In the genomic region with DNA sequence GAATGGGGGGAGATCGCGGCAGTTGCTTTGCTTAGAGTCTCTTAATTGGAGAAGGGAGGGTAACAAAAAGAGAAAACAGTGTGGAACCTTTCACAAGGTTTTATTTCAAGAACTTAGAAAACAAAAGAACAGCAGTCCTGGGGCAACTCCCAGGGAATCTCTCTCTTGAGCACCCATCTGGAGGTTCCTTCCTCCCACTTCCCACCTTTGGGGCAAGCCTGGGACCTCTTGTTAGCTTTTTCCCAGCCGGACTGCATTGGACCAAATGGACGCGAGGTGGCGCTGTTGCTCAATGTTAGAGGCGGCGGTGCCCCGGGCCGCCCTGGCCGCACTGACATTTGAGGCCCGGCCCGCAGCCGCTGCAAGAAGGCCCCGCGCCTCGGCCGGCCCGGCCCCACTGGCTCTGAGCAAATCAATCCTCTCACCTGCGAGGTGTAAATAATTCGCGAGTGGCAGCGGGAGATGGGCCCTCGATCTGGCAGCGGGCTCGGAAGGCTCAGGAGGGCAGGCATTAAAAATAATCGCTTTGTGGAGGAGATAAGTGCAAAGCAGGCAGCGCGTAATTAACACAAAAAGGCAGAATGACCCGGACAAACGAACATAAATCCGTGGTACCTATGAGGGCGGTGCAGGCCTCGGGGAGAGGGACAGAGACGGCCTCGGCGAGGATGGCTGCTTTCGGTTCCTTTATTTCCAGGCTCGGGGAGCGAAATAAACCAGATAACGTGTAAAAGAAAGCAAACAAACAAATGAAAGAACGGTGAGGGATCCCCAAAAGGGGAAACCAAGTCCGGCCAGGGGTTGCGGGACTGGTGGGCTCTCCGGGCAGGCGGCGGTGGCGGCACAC, we compare ENCODE assay signal across 8 cellular contexts. TPM values are rescaled to one million over a fixed set of nuclear protein-coding genes. Genes with fewer than 3 reads are reported as not detected.
A peak's percentile ranks its signal among the peaks of the same experiment; 100 is the strongest.
DNase-seq lines count a peak whose midpoint lies in the region; ATAC-seq and TF ChIP-seq lines count a peak whose summit lies in the region.

No MANE protein-coding gene starts in this region.

- TF ChIP-seq CTCF in RWPE1 (conservative IDR thresholded peaks at IDR 0.05; ENCODE audit: low read depth) (peak; percentile 85), gastroesophageal sphincter (IDR thresholded peaks at IDR 0.05) (peak in 3 of 4 experiments; percentile 90 to 97 (median 95)), ovary (IDR thresholded peaks at IDR 0.05) (peak; percentile 95 to 97 (median 96)), suprapubic skin (IDR thresholded peaks at IDR 0.05) (peak; percentile 86 to 90)

- CTCF ChIA-PET in RWPE1 (lab: Yijun Ruan, JAX) = interaction anchor here (0.5 to 4.4 kb wide), 22 partner anchors 11 to 210 kb away, joined by 3 to 47 read pairs (median 4); a partner anchor contains a TSS

- no peak for TF ChIP-seq EP300 in gastroesophageal sphincter (IDR thresholded peaks at IDR 0.05)
- TF ChIP-seq EP300 in ovary (IDR thresholded peaks at IDR 0.05) = no peak
- TF ChIP-seq EP300 in suprapubic skin (IDR thresholded peaks at IDR 0.05) = no peak

- DNase-seq in AG20443 (ENCODE audit: low spot score) = peak; percentile 89
- peak; percentile 86 for DNase-seq in HuH-7 (ENCODE audit: low spot score)
- peak; percentile 81 for DNase-seq in RWPE1 (ENCODE audit: low spot score)
- DNase-seq in activated gamma-delta T cell treated with anti-CD3 and anti-CD28 coated beads, Interleukin-2, amount 50 U/mL, for 16 hours (ENCODE audit: low read depth) = peak; percentile 74
- DNase-seq in ovary = peak; percentile 85 to 95 (median 93)
- DNase-seq in suprapubic skin (ENCODE audit: low spot score in 2 of 2) = peak; percentile 96 to 97

- peak; percentile 49 for ATAC-seq in GM18861 (IDR thresholded peaks at IDR 0.05; ENCODE audit: unreplicated experiment)
- ATAC-seq in gastroesophageal sphincter = peak; percentile 83

- POLR2A ChIA-PET in RWPE1 (lab: Yijun Ruan, JAX; ENCODE audit: low non-redundant PET) = interaction anchor here (1.2 kb wide), 1 partner anchor 186 kb away, joined by 9 read pairs; no protein-coding TSS in a partner anchor

- H3K9me3 ChIP-seq in gastroesophageal sphincter = no peaks in the 10 kb centered on the region
- no peaks in the 10 kb centered on the region for H3K9me3 ChIP-seq in ovary
- H3K9me3 ChIP-seq in suprapubic skin = no peaks in the 10 kb centered on the region

- TF ChIP-seq POLR2A in gastroesophageal sphincter (IDR thresholded peaks at IDR 0.05) = no peak
- no peak for TF ChIP-seq POLR2A in ovary (IDR thresholded peaks at IDR 0.05)
- no peak for TF ChIP-seq POLR2A in suprapubic skin (IDR thresholded peaks at IDR 0.05)

- intact Hi-C loops in ovary (cut with DNase I) = loop anchor here (2.0 to 10.0 kb wide), 5 partner anchors 186 to 369 kb away; a partner anchor contains a TSS

- H3K4me3 ChIP-seq in gastroesophageal sphincter = peak overlapping the region in 1 of 2 donors; percentile 26
- peak overlapping the region; percentile 14 for H3K4me3 ChIP-seq in ovary
- H3K4me3 ChIP-seq in suprapubic skin = peak overlapping the region; percentile 67

- H3K36me3 ChIP-seq in gastroesophageal sphincter = no peaks in the 10 kb centered on the region
- no peaks in the 10 kb centered on the region for H3K36me3 ChIP-seq in ovary
- H3K36me3 ChIP-seq in suprapubic skin = no peaks in the 10 kb centered on the region

- H3K4me1 ChIP-seq in gastroesophageal sphincter (peaks cover 0 to 23% (median 11%) of the 10 kb centered on the region in 3 donors), ovary (ENCODE audit: insufficient read depth) (peaks cover 2% of the 10 kb centered on the region), suprapubic skin (peaks cover 64% of the 10 kb centered on the region)

- peaks cover 99% of the 10 kb centered on the region for H3K27me3 ChIP-seq in gastroesophageal sphincter
- no peaks in the 10 kb centered on the region for H3K27me3 ChIP-seq in ovary
- peaks cover 12% of the 10 kb centered on the region for H3K27me3 ChIP-seq in suprapubic skin

- 22 to 24% methylated on average over 14 to 45 of the region's 48 CpGs for WGBS in gastroesophageal sphincter (ENCODE audit: low coverage in 1 of 2), 2 donors
- WGBS in ovary, 3 donors = 20 to 26% (median 21%) methylated on average over 48 of the region's 48 CpGs
- 17% methylated on average over 48 of the region's 48 CpGs for WGBS in suprapubic skin

- H3K27ac ChIP-seq in RWPE1 = no peak overlapping the region
- no peak overlapping the region for H3K27ac ChIP-seq in gastroesophageal sphincter
- H3K27ac ChIP-seq in ovary = peak overlapping the region in 1 of 2 donors; percentile 13
- H3K27ac ChIP-seq in suprapubic skin = peak overlapping the region; percentile 98

RNA-seq across cellular contexts. Expression of a gene that starts 2.7 kb away (rescaled TPM):
- under 1 TPM in 2 of 4 donors, not detected in 2; 0.15 to 0.40 TPM for total RNA-seq in gastroesophageal sphincter
- 10 to 100 TPM in 1 of 7 donors, 1 to 10 TPM in 5, under 1 TPM in 1; 0.34 to 13.9 (median 7.7) TPM for total RNA-seq in ovary
- 10 to 100 TPM in 1 of 2 donors, 1 to 10 TPM in 1; 3.2 to 19.4 TPM for polyA plus RNA-seq in ovary
- total RNA-seq in suprapubic skin = 1 to 10 TPM in 3 of 4 donors, under 1 TPM in 1; 0.23 to 8.4 (median 1.6) TPM

RNA-seq across cellular contexts. Expression of a gene that starts 6.1 kb away (rescaled TPM):
- total RNA-seq in gastroesophageal sphincter (not detected), ovary (1 to 10 TPM in 2 of 7 donors, under 1 TPM in 4, not detected in 1; 0.26 to 3.9 (median 0.51) TPM), suprapubic skin (10 to 100 TPM in 1 of 4 donors, 1 to 10 TPM in 3; 4.9 to 12.2 (median 6.1) TPM)
- 10 to 100 TPM in 1 of 2 donors, 1 to 10 TPM in 1; 3.4 to 15.0 TPM for polyA plus RNA-seq in ovary

RNA-seq across cellular contexts. Expression of a gene that starts 21.1 kb away (rescaled TPM):
- total RNA-seq in gastroesophageal sphincter = not detected
- 1 to 10 TPM in 2 of 7 donors, under 1 TPM in 3, not detected in 2; 0.15 to 5.0 (median 0.23) TPM for total RNA-seq in ovary
- polyA plus RNA-seq in ovary = 10 to 100 TPM in 1 of 2 donors, 1 to 10 TPM in 1; 2.0 to 15.4 TPM
- total RNA-seq in suprapubic skin = 10 to 100 TPM in 3 of 4 donors, 1 to 10 TPM in 1; 8.8 to 24.7 (median 13.3) TPM

RNA-seq across cellular contexts. Expression of a gene that starts 22.2 kb away (rescaled TPM):
- under 1 TPM in 1 of 4 donors, not detected in 3; 0.50 TPM for total RNA-seq in gastroesophageal sphincter
- 10 to 100 TPM in 5 of 7 donors, 1 to 10 TPM in 2; 3.9 to 56.1 (median 21.4) TPM for total RNA-seq in ovary
- polyA plus RNA-seq in ovary = 10 to 100 TPM; 23.3 to 37.8 TPM
- 1 to 10 TPM in 3 of 4 donors, under 1 TPM in 1; 0.98 to 6.2 (median 2.4) TPM for total RNA-seq in suprapubic skin

RNA-seq across cellular contexts. Expression of a gene that starts 26.8 kb away (rescaled TPM):
- total RNA-seq in gastroesophageal sphincter (1 to 10 TPM in 2 of 4 donors, under 1 TPM in 1, not detected in 1; 0.31 to 3.3 (median 1.3) TPM), ovary (10 to 100 TPM in 1 of 7 donors, 1 to 10 TPM in 6; 1.8 to 11.0 (median 3.6) TPM), suprapubic skin (1 to 10 TPM in 1 of 4 donors, under 1 TPM in 2, not detected in 1; 0.26 to 3.5 (median 0.49) TPM)
- polyA plus RNA-seq in ovary = 1 to 10 TPM; 2.1 to 2.2 TPM
